In the genomic region with DNA sequence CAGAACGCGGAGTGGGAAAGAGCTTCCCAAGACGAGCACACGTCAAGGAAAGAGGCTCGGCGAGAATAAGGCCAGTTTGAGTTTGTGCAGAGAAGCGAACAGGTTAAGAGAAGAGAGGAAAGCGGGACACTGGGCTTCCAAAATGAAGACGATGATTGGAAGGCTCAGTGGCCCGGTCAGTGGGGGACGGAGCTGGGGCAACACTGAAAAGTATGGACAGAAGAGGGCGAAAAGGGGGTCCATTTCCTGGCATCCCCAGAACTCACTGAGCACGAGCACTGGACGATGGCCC, we compare ENCODE assay signal across 8 cellular contexts. TPM values are rescaled to one million over a fixed set of nuclear protein-coding genes. Genes with fewer than 3 reads are reported as not detected.
DNase-seq lines count a peak whose midpoint lies in the region; ATAC-seq and TF ChIP-seq lines count a peak whose summit lies in the region.

No MANE protein-coding gene starts in this region.

- H3K27me3 ChIP-seq in SJCRH30 (no peaks in the 10 kb centered on the region), osteoblast (ENCODE audit: insufficient read depth, low read length) (no peaks in the 10 kb centered on the region)

- H2AFZ ChIP-seq in osteoblast (ENCODE audit: low read length) = peak overlapping the region; percentile 97

- CTCF ChIA-PET in HEK293T (lab: Yijun Ruan, JAX) = interaction anchor here (1.0 kb wide), 1 partner anchor 48 kb away, joined by 3 read pairs; no protein-coding TSS in a partner anchor

- peak overlapping the region; percentile 61 for H3K27ac ChIP-seq in SJCRH30
- peak overlapping the region; percentile 76 for H3K27ac ChIP-seq in epithelial cell of prostate
- peak overlapping the region; percentile 84 for H3K27ac ChIP-seq in osteoblast (ENCODE audit: low read depth, low read length)

- peak overlapping the region; percentile 97 for H3K4me2 ChIP-seq in osteoblast (ENCODE audit: insufficient read depth, low read length)

- no peaks in the 10 kb centered on the region for H3K4me1 ChIP-seq in SJCRH30
- peaks cover 16% of the 10 kb centered on the region for H3K4me1 ChIP-seq in osteoblast (ENCODE audit: insufficient read depth, low read length)

- ATAC-seq in GM21390 (IDR thresholded peaks at IDR 0.05; ENCODE audit: unreplicated experiment) (peak; percentile 2), GM18519 (IDR thresholded peaks at IDR 0.05; ENCODE audit: low FRiP score, unreplicated experiment) (no peak)

- TF ChIP-seq CTCF in osteoblast (IDR thresholded peaks at IDR 0.05; ENCODE audit: extremely low read depth, low read depth, low read length) = no peak

- peak overlapping the region; percentile 76 for H3K4me3 ChIP-seq in SJCRH30
- peak overlapping the region; percentile 97 for H3K4me3 ChIP-seq in osteoblast (ENCODE audit: insufficient read depth, low read length)

- H3K9me3 ChIP-seq in SJCRH30 (replicated peaks) (no peaks in the 10 kb centered on the region), osteoblast (ENCODE audit: low read depth, low read length) (no peaks in the 10 kb centered on the region)

- no peak for DNase-seq in SJCRH30
- no peak for DNase-seq in epithelial cell of prostate (ENCODE audit: low read depth, low spot score)
- no peak for DNase-seq in osteoblast (ENCODE audit: insufficient read length, low spot score, missing footprints)
- DNase-seq in GM19240 (ENCODE audit: insufficient read length, low spot score) = no peak
- DNase-seq in HEK293T (ENCODE audit: extremely low spot score) = no peak
- DNase-seq in NAMALWA (ENCODE audit: low spot score) = no peak

- H3K79me2 ChIP-seq in osteoblast (ENCODE audit: insufficient read depth, low read length) = peaks cover 40% of the 10 kb centered on the region

- peaks cover 23% of the 10 kb centered on the region for H4K20me1 ChIP-seq in osteoblast (ENCODE audit: insufficient read depth, low read length)

- peaks cover 28% of the 10 kb centered on the region for H3K36me3 ChIP-seq in SJCRH30
- H3K36me3 ChIP-seq in osteoblast (ENCODE audit: insufficient read depth, low read length) = peaks cover 36% of the 10 kb centered on the region

- POLR2A ChIA-PET in HEK293T (lab: Yijun Ruan, JAX) = interaction anchor here (0.7 to 1.5 kb wide), 17 partner anchors 8 to 246 kb away, joined by 3 to 9 read pairs (median 3); a partner anchor contains a TSS

TF ChIP-seq in HEK293T, 16 proteins besides CTCF, POLR2A, EP300 and RAD21:
- TF ChIP-seq ELF4 (IDR thresholded peaks at IDR 0.05) = no peak
- TF ChIP-seq ARNT (IDR thresholded peaks at IDR 0.05) = no peak
- no peak for TF ChIP-seq L3MBTL2 (conservative IDR thresholded peaks at IDR 0.05)
- no peak for TF ChIP-seq HDGF (IDR thresholded peaks at IDR 0.05; ENCODE audit: borderline replicate concordance)

RNA-seq across cellular contexts. Expression of a gene that starts 0.3 kb away (rescaled TPM):
- total RNA-seq in SJCRH30 (2014; rRNA removed; shearing (Covaris generic)) = 313 and 324 TPM in 2 replicates
- total RNA-seq in osteoblast = 258 and 276 TPM in 2 replicates

RNA-seq across cellular contexts. Expression of a gene that starts 0.5 kb away (rescaled TPM):
- total RNA-seq in SJCRH30 (2014; rRNA removed; shearing (Covaris generic)) = 0.36 TPM in 1 of 2 replicates, not detected in the other
- total RNA-seq in osteoblast = 0.36 TPM in 1 of 2 replicates, not detected in the other

RNA-seq across cellular contexts. Expression of a gene that starts 31.2 kb away (rescaled TPM):
- total RNA-seq in SJCRH30 (2014; rRNA removed; shearing (Covaris generic)) = not detected in 2 replicates
- total RNA-seq in osteoblast = not detected in 2 replicates

RNA-seq across cellular contexts. Expression of a gene that starts 38.7 kb away (rescaled TPM):
- total RNA-seq in SJCRH30 (2014; rRNA removed; shearing (Covaris generic)) = 0.63 TPM in 1 of 2 replicates, not detected in the other
- total RNA-seq in osteoblast = not detected in 2 replicates

RNA-seq across cellular contexts. Expression of a gene that starts 42.4 kb away (rescaled TPM):
- total RNA-seq in SJCRH30 (2014; rRNA removed; shearing (Covaris generic)) = 4.7 and 6.1 TPM in 2 replicates
- total RNA-seq in osteoblast = 118 and 137 TPM in 2 replicates
